ENCODE assay signal across 26 cellular contexts in genomic region chr2:133292267-133292666, GRCh38.
"Had no signal": no experiment of that assay in that cellular context is flagged by ENCODE, and none has a peak within 500 bp of the region (broad histone marks: within the 10 kb centered on the region; RNA-seq: fewer than 3 reads in every experiment).

No MANE protein-coding gene starts in this region.

- H3K4me1 ChIP-seq: left lung, right atrium auricular region, right lobe of liver, uterus had no signal

- H3K4me2 ChIP-seq: smooth muscle cell had no signal

- DNase-seq: immature natural killer cell; kidney; left colon; left lung; mesendoderm; naive B cell; natural killer cell; nephron progenitor cell; ovary; right lobe of liver; stimulated activated CD4-positive, alpha-beta T cell treated with anti-CD3 and anti-CD28 coated beads, Interleukin-1b, Interleukin-23, amount 100 ng/mL, for 48 hours; stimulated activated CD4-positive, alpha-beta T cell treated with anti-CD3 and anti-CD28 coated beads, Interleukin-2, amount 100 ng/mL, for 48 hours; stimulated activated CD4-positive, alpha-beta T cell treated with anti-CD3 and anti-CD28 coated beads, Interleukin-4, amount 100 ng/mL, for 4 hours; stimulated activated CD8-positive, alpha-beta memory T cell treated with anti-CD3 and anti-CD28 coated beads, Interleukin-4, amount 100 ng/mL, for 48 hours; stimulated activated naive CD4-positive, alpha-beta T cell treated with Interleukin-2 at 50 U/mL for 16 hours; stimulated activated naive CD8-positive, alpha-beta T cell treated with anti-CD3 and anti-CD28 coated beads, Interleukin-15, amount 100 ng/mL, for 72 hours; substantia nigra; uterus had no signal

- H3K9me3 ChIP-seq: left lung, ovary, right atrium auricular region, right lobe of liver, tibial nerve, uterus had no signal

- H3K27ac Mint-ChIP-seq: immature natural killer cell; mesothelial cell of epicardium; naive B cell; natural killer cell; nephron progenitor cell; progenitor cell of endocrine pancreas; stimulated activated memory B cell treated with anti-CD40 and anti-IgM and Interleukin-4, amounts not matched to agents 10 μg/mL and 1 μg/mL and 100 μg/mL, for 72 hours; stimulated activated naive CD8-positive, alpha-beta T cell treated with anti-CD3 and anti-CD28 coated beads, Interleukin-15, amount 100 ng/mL, for 72 hours; type B pancreatic cell had no signal

- H3K27me3 Mint-ChIP-seq: progenitor cell of endocrine pancreas; stimulated activated memory B cell treated with anti-CD40 and anti-IgM and Interleukin-4, amounts not matched to agents 10 μg/mL and 1 μg/mL and 100 μg/mL, for 72 hours; stimulated activated naive CD8-positive, alpha-beta T cell treated with anti-CD3 and anti-CD28 coated beads, Interleukin-15, amount 100 ng/mL, for 72 hours; type B pancreatic cell had no signal

- H3K4me1 Mint-ChIP-seq: immature natural killer cell; naive B cell; natural killer cell; stimulated activated memory B cell treated with anti-CD40 and anti-IgM and Interleukin-4, amounts not matched to agents 10 μg/mL and 1 μg/mL and 100 μg/mL, for 72 hours; stimulated activated naive CD8-positive, alpha-beta T cell treated with anti-CD3 and anti-CD28 coated beads, Interleukin-15, amount 100 ng/mL, for 72 hours had no signal

- H3K27me3 ChIP-seq: left lung, ovary, right atrium auricular region, right lobe of liver, tibial nerve, uterus had no signal

- H3K36me3 Mint-ChIP-seq: immature natural killer cell; mesothelial cell of epicardium; naive B cell; natural killer cell; stimulated activated memory B cell treated with anti-CD40 and anti-IgM and Interleukin-4, amounts not matched to agents 10 μg/mL and 1 μg/mL and 100 μg/mL, for 72 hours; type B pancreatic cell had no signal

- H3K4me3 ChIP-seq: left lung, lung, ovary, right atrium auricular region, right lobe of liver, smooth muscle cell, tibial nerve, uterus had no signal

- H3K27ac ChIP-seq: left lung, ovary, right atrium auricular region, right lobe of liver, tibial nerve, uterus had no signal

- H3K9me3 Mint-ChIP-seq: mesothelial cell of epicardium; nephron progenitor cell; stimulated activated memory B cell treated with anti-CD40 and anti-IgM and Interleukin-4, amounts not matched to agents 10 μg/mL and 1 μg/mL and 100 μg/mL, for 72 hours had no signal

- ATAC-seq: left colon; left lung; natural killer cell; right lobe of liver; stimulated activated memory B cell treated with anti-CD40 and anti-IgM and Interleukin-4, amounts not matched to agents 10 μg/mL and 1 μg/mL and 100 μg/mL, for 72 hours; stimulated activated naive CD8-positive, alpha-beta T cell treated with anti-CD3 and anti-CD28 coated beads, Interleukin-15, amount 100 ng/mL, for 72 hours had no signal

- H3K36me3 ChIP-seq: left lung, ovary, right atrium auricular region, right lobe of liver, tibial nerve, uterus had no signal

- H3K4me3 Mint-ChIP-seq: immature natural killer cell; mesothelial cell of epicardium; naive B cell; natural killer cell; nephron progenitor cell; stimulated activated memory B cell treated with anti-CD40 and anti-IgM and Interleukin-4, amounts not matched to agents 10 μg/mL and 1 μg/mL and 100 μg/mL, for 72 hours; stimulated activated naive CD8-positive, alpha-beta T cell treated with anti-CD3 and anti-CD28 coated beads, Interleukin-15, amount 100 ng/mL, for 72 hours; type B pancreatic cell had no signal
